16 cellular contexts compared by ENCODE assay signal in the genomic region with DNA sequence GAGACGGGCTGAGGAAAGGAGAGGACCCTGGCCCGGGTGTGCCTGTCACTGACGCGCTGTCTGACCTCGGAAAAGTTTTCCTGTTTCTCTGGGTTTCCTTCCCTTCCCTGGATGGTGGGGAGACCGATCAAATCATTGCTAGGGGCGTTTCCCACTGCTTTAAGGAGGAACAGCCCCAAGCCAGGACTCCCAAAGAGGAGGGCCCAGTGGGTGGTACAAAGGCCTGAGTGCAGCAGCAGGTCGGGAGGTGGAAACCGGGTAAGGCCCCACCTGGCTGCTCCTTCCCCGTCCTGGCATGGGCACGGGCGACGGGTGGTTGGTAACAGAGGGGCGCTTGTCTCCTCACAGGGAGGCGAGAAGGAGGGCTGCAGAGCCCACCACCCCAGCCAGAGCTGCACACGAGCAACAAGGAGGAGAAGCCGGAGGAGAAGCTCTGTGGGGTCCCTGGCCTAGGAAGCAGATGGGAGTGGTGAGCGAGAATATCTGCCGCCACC. TPM values are rescaled to one million over a fixed set of nuclear protein-coding genes. Genes with fewer than 3 reads are reported as not detected.
A peak's percentile ranks its signal among the peaks of the same experiment; 100 is the strongest.
DNase-seq lines count a peak whose midpoint lies in the region; ATAC-seq, FAIRE-seq and TF ChIP-seq lines count a peak whose summit lies in the region.
"Had no signal": no experiment of that assay in that cellular context is flagged by ENCODE, and none has a peak within 500 bp of the region (broad histone marks: within the 10 kb centered on the region; RNA-seq: fewer than 3 reads in every experiment).

No MANE protein-coding gene starts in this region.

- no peak for ATAC-seq in K562
- peak in 4 of 8 donors; percentile 7 to 31 (median 18) for ATAC-seq in heart right ventricle
- ATAC-seq: activated CD4-positive, CD25-positive, alpha-beta regulatory T cell treated with anti-CD3 and anti-CD28 coated beads, Interleukin-2, amount 50 U/mL, for 24 hours; activated CD8-positive, alpha-beta T cell treated with anti-CD3 and anti-CD28 coated beads for 36 hours; sciatic nerve had no signal

- no TSS peak for BruUV-seq in K562 (replicated peaks; lab: Mats Ljungman, UMichigan)

- peaks cover 7 to 24% of the 10 kb centered on the region in 2 experiments; a peak in 4 of 5 replicates for H3K27me3 ChIP-seq in K562 (ENCODE audit: control insufficient read depth in 2 of 2, insufficient read depth in 2 of 2, low read length in 2 of 2)
- no peaks in the 10 kb centered on the region for H3K27me3 ChIP-seq in heart right ventricle
- no peaks in the 10 kb centered on the region for H3K27me3 ChIP-seq in suprapubic skin
- H3K27me3 ChIP-seq in H9 (ENCODE audit: insufficient read depth, low read length): no peaks in the 10 kb centered on the region
- no peaks in the 10 kb centered on the region for H3K27me3 ChIP-seq in small intestine (ENCODE audit: control insufficient read depth in 2 of 2, insufficient read depth in 2 of 2, low read length in 2 of 2)
- H3K27me3 ChIP-seq: adrenal gland had no signal

- H4K8ac ChIP-seq in H9 (replicated peaks; ENCODE audit: insufficient read length, low read depth, low read length): no peak overlapping the region

- H3K27me3 Mint-ChIP-seq in nephron (ENCODE audit: low read depth): no peaks in the 10 kb centered on the region
- peaks cover 7% of the 10 kb centered on the region for H3K27me3 Mint-ChIP-seq in H9 (ENCODE audit: low read depth)

- H3K4me1 Mint-ChIP-seq in nephron (peaks cover 80% of the 10 kb centered on the region), H9 (peaks cover 16 to 27% of the 10 kb centered on the region in 2 experiments)
- H3K4me1 Mint-ChIP-seq: CD4-positive, CD25-positive, alpha-beta regulatory T cell; immature natural killer cell had no signal

- H3K27ac ChIP-seq in K562 (ENCODE audit: extremely low read depth, low read depth, low read length) (no peak overlapping the region), heart right ventricle (peak overlapping the region; percentile 81 to 97 (median 94)), suprapubic skin (no peak overlapping the region), H9 (ENCODE audit: insufficient read length, low read depth, low read length) (no peak overlapping the region), small intestine (ENCODE audit: low read depth in 1 of 2, low read length in 1 of 2) (no peak overlapping the region)
- H3K27ac ChIP-seq: adrenal gland had no signal

- no peak overlapping the region for H3K4ac ChIP-seq in H9 (ENCODE audit: low read depth, low read length)

- H3K23me2 ChIP-seq in H9 (ENCODE audit: insufficient read length, low read depth, low read length, poor library complexity, severe bottlenecking): no peaks in the 10 kb centered on the region

- H4K5ac ChIP-seq in H9 (ENCODE audit: insufficient read length, low read depth, low read length): no peak overlapping the region

- no peak overlapping the region for H2BK120ac ChIP-seq in H9 (ENCODE audit: low read depth, low read length, poor library complexity, severe bottlenecking)

- no peak overlapping the region for H2AK5ac ChIP-seq in H9 (ENCODE audit: insufficient read length, low read length)

- H3K4me3 Mint-ChIP-seq in nephron (peak overlapping the region; percentile 26 to 87 (median 77)), H9 (no peak overlapping the region)
- H3K4me3 Mint-ChIP-seq: activated CD8-positive, alpha-beta T cell treated with anti-CD3 and anti-CD28 coated beads for 36 hours; CD4-positive, CD25-positive, alpha-beta regulatory T cell; immature natural killer cell had no signal

- H3K27ac Mint-ChIP-seq in nephron (peak overlapping the region; percentile 61 to 87 (median 80)), H9 (no peak overlapping the region; a peak in 2 of 7 replicates)
- H3K27ac Mint-ChIP-seq: activated CD8-positive, alpha-beta T cell treated with anti-CD3 and anti-CD28 coated beads for 36 hours; CD4-positive, CD25-positive, alpha-beta regulatory T cell; immature natural killer cell had no signal

- no peak overlapping the region for H3T11ph ChIP-seq in H9 (ENCODE audit: low read length)

- CTCF ChIA-PET in K562 (lab: Yijun Ruan, JAX; ENCODE audit: low intra/inter-chr PET ratio): no interaction called here

- no peak overlapping the region for H2BK5ac ChIP-seq in H9 (ENCODE audit: insufficient read length, low read length)

- no peak overlapping the region for H2BK15ac ChIP-seq in H9 (ENCODE audit: low read depth, low read length)

- no peaks in the 10 kb centered on the region for H3K79me1 ChIP-seq in H9 (ENCODE audit: insufficient read depth, low read depth, low read length, poor library complexity, severe bottlenecking)

- H3K4me1 ChIP-seq in K562 (replicated peaks in 1 of 2; ENCODE audit: control insufficient read depth in 2 of 2, insufficient read depth in 2 of 2, low read length in 2 of 2) (peaks cover 7 to 26% of the 10 kb centered on the region in 2 experiments; a peak in 4 of 5 replicates), heart right ventricle (peaks cover 3 to 60% (median 13%) of the 10 kb centered on the region in 9 donors), suprapubic skin (no peaks in the 10 kb centered on the region), H9 (ENCODE audit: insufficient read depth, low read length) (no peaks in the 10 kb centered on the region), small intestine (ENCODE audit: control insufficient read depth in 2 of 2, insufficient read depth in 1 of 2, low read depth in 1 of 2, low read length in 1 of 2) (no peaks in the 10 kb centered on the region)
- H3K4me1 ChIP-seq: adrenal gland had no signal

- no peak for TF ChIP-seq RAD21 in K562 (CRISPR knock-in tag; conservative IDR thresholded peaks at IDR 0.05 in 1 of 2, IDR thresholded peaks at IDR 0.05 in 1 of 2)

- no peak overlapping the region for H3K4me2 ChIP-seq in K562 (ENCODE audit: insufficient read depth, low read length)
- H3K4me2 ChIP-seq in H9 (ENCODE audit: insufficient read depth, insufficient read length, low read length): no peak overlapping the region

- POLR2A ChIA-PET in K562 (lab: Yijun Ruan, JAX): interaction anchor here (0.7 to 2.0 kb wide), 3 partner anchors 9 to 13 kb away, joined by 3 to 16 read pairs (median 3); no protein-coding TSS in a partner anchor

- intact Hi-C loops in K562 (cut with micrococcal nuclease): no loop called here
- intact Hi-C loops in heart right ventricle (cut with DNase I): loop anchor here in 5 of 10 donors (2.0 to 10.0 kb wide), 4 partner anchors 23 to 255 kb away; partner anchors contain the start of gene ADCY9 (in 1 of the 5)

- TF ChIP-seq EP300 in K562 (IDR thresholded peaks at IDR 0.05; ENCODE audit: low read length) (no peak), suprapubic skin (IDR thresholded peaks at IDR 0.05) (no peak)

- no peaks in the 10 kb centered on the region for H4K20me1 ChIP-seq in K562 (replicated peaks; ENCODE audit: control insufficient read depth, insufficient read depth, low read length)
- no peaks in the 10 kb centered on the region for H4K20me1 ChIP-seq in H9 (ENCODE audit: control insufficient read depth, insufficient read depth, insufficient read length)

- H3K14ac ChIP-seq in H9 (ENCODE audit: insufficient read depth, low read length): no peak overlapping the region

- H2BK20ac ChIP-seq in H9 (ENCODE audit: low read depth, low read length, poor library complexity, severe bottlenecking): no peak overlapping the region

- TF ChIP-seq POLR2A in K562 (conservative IDR thresholded peaks at IDR 0.05) (no peak), suprapubic skin (IDR thresholded peaks at IDR 0.05) (no peak)

- in situ Hi-C loops in K562 (cut with MboI): no loop called here

- H3K36me3 ChIP-seq in K562 (ENCODE audit: control insufficient read depth, insufficient read depth, low read length) (no peaks in the 10 kb centered on the region), heart right ventricle (no peaks in the 10 kb centered on the region), suprapubic skin (no peaks in the 10 kb centered on the region), small intestine (ENCODE audit: control insufficient read depth in 2 of 2, insufficient read depth in 2 of 2, low read length in 2 of 2) (no peaks in the 10 kb centered on the region)
- H3K36me3 ChIP-seq: adrenal gland had no signal

- H3K9me3 Mint-ChIP-seq in nephron: no peaks in the 10 kb centered on the region
- peaks cover 7 to 12% of the 10 kb centered on the region in 2 experiments; a peak in 4 of 5 replicates for H3K9me3 Mint-ChIP-seq in H9
- H3K9me3 Mint-ChIP-seq: activated CD8-positive, alpha-beta T cell treated with anti-CD3 and anti-CD28 coated beads for 36 hours; immature natural killer cell had no signal

- DNase-seq in K562 (ENCODE audit: extremely low read depth in 1 of 4, low spot score in 3 of 4) (no peak), heart right ventricle (no peak), suprapubic skin (ENCODE audit: low spot score in 2 of 2) (no peak), NOMO-1 treated with DMSO at 0.1 percent for 48 hours (lab: John Stamatoyannopoulos, UW; ENCODE audit: unreplicated experiment) (no peak), KG1 (lab: John Stamatoyannopoulos, UW) (no peak), H9 (no peak), small intestine (no peak)
- DNase-seq: activated CD8-positive, alpha-beta T cell treated with anti-CD3 and anti-CD28 coated beads for 36 hours; activated gamma-delta T cell treated with Interleukin-2 at 50 U/mL for 16 hours; adrenal gland; CD4-positive, CD25-positive, alpha-beta regulatory T cell; immature natural killer cell; occipital lobe had no signal

- WGBS in K562 (ENCODE audit: insufficient coverage, low coverage, missing lambda C conversion rate): 50% methylated on average over 12 of the region's 19 CpGs
- WGBS in heart right ventricle, 2 donors: 23 to 44% methylated on average over 19 of the region's 19 CpGs
- 76% methylated on average over 19 of the region's 19 CpGs for WGBS in suprapubic skin
- no CpG with 5 or more reads among the region's 19 CpGs for WGBS in H9 (ENCODE audit: extremely low coverage, insufficient read length, low lambda C conversion rate)
- WGBS in small intestine, 3 donors: 80 to 86% (median 86%) methylated on average over 19 of the region's 19 CpGs

- no peak overlapping the region for H2BK12ac ChIP-seq in H9 (ENCODE audit: insufficient read length, low read depth, low read length)

- H3K4me3 ChIP-seq in K562 (no peak overlapping the region), heart right ventricle (peak overlapping the region; percentile 40 to 61 (median 52)), suprapubic skin (peak overlapping the region; percentile 25), small intestine (ENCODE audit: low read depth in 1 of 2, low read length in 2 of 2) (no peak overlapping the region)
- H3K4me3 ChIP-seq: adrenal gland had no signal

- no peak for FAIRE-seq in K562 (lab: Jason Lieb, UNC)
- no peak for FAIRE-seq in small intestine (lab: Jason Lieb, UNC)

- no peaks in the 10 kb centered on the region for H3K9me1 ChIP-seq in K562 (ENCODE audit: control insufficient read depth, insufficient read depth, low read length)

- TF ChIP-seq CTCF in K562 (IDR thresholded peaks at IDR 0.05 in 2 of 3, conservative IDR thresholded peaks at IDR 0.05 in 1 of 3; ENCODE audit: insufficient read depth in 2 of 3, low read depth in 1 of 3, low read length in 3 of 3) (no peak), heart right ventricle (IDR thresholded peaks at IDR 0.05) (no peak), nephron (IDR thresholded peaks at IDR 0.05; ENCODE audit: unreplicated experiment in 3 of 3) (no peak), suprapubic skin (IDR thresholded peaks at IDR 0.05) (no peak), H9 (conservative IDR thresholded peaks at IDR 0.05) (no peak)

- H3K23ac ChIP-seq in H9 (ENCODE audit: insufficient read length, low read depth, low read length): no peak overlapping the region

- no peak overlapping the region for H3K56ac ChIP-seq in H9 (ENCODE audit: insufficient read length, low read depth, low read length)

- H3K18ac ChIP-seq in H9 (ENCODE audit: insufficient read length, low read depth, low read length): no peak overlapping the region

- peak overlapping the region in 1 of 2 experiments; percentile 42; a peak in 2 of 4 replicates for H3K9ac ChIP-seq in K562 (ENCODE audit: insufficient read depth in 1 of 2, low read depth in 2 of 2, low read length in 2 of 2)
- no peak overlapping the region for H3K9ac ChIP-seq in H9 (ENCODE audit: extremely low read depth, insufficient read length, low read length)

- H3K79me2 ChIP-seq in K562 (ENCODE audit: control insufficient read depth, insufficient read depth, low read length) (no peaks in the 10 kb centered on the region), H9 (ENCODE audit: insufficient read depth, low read length) (no peaks in the 10 kb centered on the region)

- H3K36me3 Mint-ChIP-seq in nephron (ENCODE audit: low read depth) (no peaks in the 10 kb centered on the region), H9 (ENCODE audit: insufficient read depth in 1 of 3, low read depth in 3 of 3) (peaks cover 3 to 11% (median 10%) of the 10 kb centered on the region in 3 experiments; a peak in 6 of 7 replicates)
- H3K36me3 Mint-ChIP-seq: CD4-positive, CD25-positive, alpha-beta regulatory T cell; immature natural killer cell had no signal

- peak overlapping the region; percentile 51 for H2AFZ ChIP-seq in K562 (ENCODE audit: low read depth, low read length)
- H2AFZ ChIP-seq in H9 (ENCODE audit: low read length): no peak overlapping the region

- H3K9me3 ChIP-seq in K562 (replicated peaks; ENCODE audit: control insufficient read depth, insufficient read depth, low read depth, low read length): peaks cover 11% of the 10 kb centered on the region
- H3K9me3 ChIP-seq in heart right ventricle: no peaks in the 10 kb centered on the region
- no peaks in the 10 kb centered on the region for H3K9me3 ChIP-seq in suprapubic skin
- no peaks in the 10 kb centered on the region for H3K9me3 ChIP-seq in H9 (ENCODE audit: control insufficient read depth, low read depth, low read length)
- no peaks in the 10 kb centered on the region for H3K9me3 ChIP-seq in small intestine (ENCODE audit: control insufficient read depth, low read depth)
- H3K9me3 ChIP-seq: adrenal gland had no signal

- no peak overlapping the region for H4K91ac ChIP-seq in H9 (ENCODE audit: insufficient read length, low read depth, low read length)

RNA-seq across cellular contexts. Expression of gene SRL, which starts 2.2 kb away (rescaled TPM):
- not detected in 2 replicates for total RNA-seq in K562 (2011; cell fraction: chromatin; rRNA removed; ENCODE audit: low replicate concordance)
- not detected in 2 replicates for total RNA-seq in K562 (2011; cell fraction: nucleolus; rRNA removed)
- total RNA-seq in K562 (2011; cell fraction: nucleoplasm; rRNA removed): not detected in 2 replicates
- total RNA-seq in K562 (2014; rRNA removed) (not detected in 2 replicates), K562 (2014; rRNA removed; fragmentation: Illumina TruSeq; extraction: Trizol) (not detected in 2 replicates), K562 (2015; rRNA removed; fragmentation: Illumina TruSeq; extraction: Trizol) (not detected in 2 replicates), K562 (2021) (not detected in 2 replicates), heart right ventricle (100 to 1,000 TPM; 443 to 587 (median 486) TPM), suprapubic skin (1 to 10 TPM in 1 of 4 donors, under 1 TPM in 3; 0.16 to 1.4 (median 0.52) TPM), H9 (2021) (not detected in 2 replicates)
- polyA plus RNA-seq in K562 (2011; rRNA removed) (0.01 TPM in 1 of 2 replicates, not detected in the other), K562 (2014; fragmentation: Illumina TruSeq; extraction: Trizol) (not detected in 2 replicates), K562 (2014; fragmentation: Nextera tagmentation; extraction: Ambion mirVana) (not detected), K562 (2014; rRNA removed) (not detected in 2 replicates), heart right ventricle (100 to 1,000 TPM; 161 to 224 TPM), small intestine (1 to 10 TPM in 2 of 3 donors, under 1 TPM in 1; 0.45 to 3.2 (median 2.9) TPM)
- 0.01 and 0.03 TPM in 2 replicates for polyA plus RNA-seq in K562 (2011; cell fraction: cytosol; rRNA removed)
- polyA plus RNA-seq in K562 (2011; cell fraction: nucleus; rRNA removed): not detected in 2 replicates
- polyA plus RNA-seq in K562 (2012): not detected in 2 replicates
- polyA minus RNA-seq in K562 (2011; rRNA and poly(A)+ RNA removed): not detected in 2 replicates
- not detected in 2 replicates for polyA minus RNA-seq in K562 (2011; cell fraction: cytosol; rRNA and poly(A)+ RNA removed)
- polyA minus RNA-seq in K562 (2011; cell fraction: nucleus; rRNA and poly(A)+ RNA removed): not detected in 2 replicates
- total RNA-seq: activated CD8-positive, alpha-beta T cell treated with anti-CD3 and anti-CD28 coated beads for 36 hours; CD4-positive, CD25-positive, alpha-beta regulatory T cell had no signal
- polyA plus RNA-seq: CD4-positive, CD25-positive, alpha-beta regulatory T cell; immature natural killer cell had no signal

RNA-seq across cellular contexts. Expression of gene TFAP4, which starts 33.1 kb away (rescaled TPM):
- 12.1 and 23.1 TPM in 2 replicates for total RNA-seq in K562 (2011; cell fraction: chromatin; rRNA removed; ENCODE audit: low replicate concordance)
- total RNA-seq in K562 (2011; cell fraction: nucleolus; rRNA removed): 12.4 and 13.3 TPM in 2 replicates
- total RNA-seq in K562 (2011; cell fraction: nucleoplasm; rRNA removed): 11.0 and 16.1 TPM in 2 replicates
- total RNA-seq in K562 (2014; rRNA removed) (27.7 and 28.8 TPM in 2 replicates), K562 (2014; rRNA removed; fragmentation: Illumina TruSeq; extraction: Trizol) (5.6 and 7.7 TPM in 2 replicates), K562 (2015; rRNA removed; fragmentation: Illumina TruSeq; extraction: Trizol) (16.2 and 16.9 TPM in 2 replicates), K562 (2021) (31.2 and 32.8 TPM in 2 replicates), heart right ventricle (1 to 10 TPM; 1.8 to 6.6 (median 3.1) TPM), suprapubic skin (10 to 100 TPM; 12.0 to 18.3 (median 14.9) TPM), H9 (2021) (50.5 and 51.9 TPM in 2 replicates)
- polyA plus RNA-seq in K562 (2011; rRNA removed) (8.5 and 15.3 TPM in 2 replicates), K562 (2014; fragmentation: Illumina TruSeq; extraction: Trizol) (10.6 and 13.6 TPM in 2 replicates), K562 (2014; fragmentation: Nextera tagmentation; extraction: Ambion mirVana) (under 1 TPM; 0.10 to 0.11 TPM), K562 (2014; rRNA removed) (19.8 and 22.6 TPM in 2 replicates), heart right ventricle (1 to 10 TPM; 2.0 to 4.6 TPM), small intestine (10 to 100 TPM in 1 of 3 donors, 1 to 10 TPM in 2; 4.2 to 14.7 (median 5.4) TPM)
- 8.1 and 15.3 TPM in 2 replicates for polyA plus RNA-seq in K562 (2011; cell fraction: cytosol; rRNA removed)
- polyA plus RNA-seq in K562 (2011; cell fraction: nucleus; rRNA removed): 12.2 and 17.2 TPM in 2 replicates
- 15.9 and 19.7 TPM in 2 replicates for polyA plus RNA-seq in K562 (2012)
- polyA minus RNA-seq in K562 (2011; rRNA and poly(A)+ RNA removed): 14.2 and 15.3 TPM in 2 replicates
- polyA minus RNA-seq in K562 (2011; cell fraction: cytosol; rRNA and poly(A)+ RNA removed): 15.2 and 18.3 TPM in 2 replicates
- 5.0 and 8.7 TPM in 2 replicates for polyA minus RNA-seq in K562 (2011; cell fraction: nucleus; rRNA and poly(A)+ RNA removed)

Comparison
In these comparisons a context has a peak if more than half of its experiments do, and no peak if none do; other contexts are left out.
1. H3K27ac ChIP-seq: peak in heart right ventricle (10 of 10); none in K562 (single experiment), suprapubic skin (single experiment), H9 (single experiment) and small intestine (0 of 2).
2. H3K4me3 ChIP-seq: peak in heart right ventricle (10 of 10) and suprapubic skin (single experiment); none in K562 (single experiment) and small intestine (0 of 2).
3. H3K27ac Mint-ChIP-seq: peak in nephron (3 of 3); none in H9 (0 of 3).
4. H3K4me3 Mint-ChIP-seq: peak in nephron (3 of 3); none in H9 (0 of 2).
5. RNA of gene SRL, which starts 2.2 kb away (total RNA-seq): 443 to 587 TPM in heart right ventricle; 0.16 to 1.4 TPM in suprapubic skin, not detected in H9 and not detected in K562; every median in the first group is over 100 times any median in the second.